16 cellular contexts compared by ENCODE assay signal in genomic region chr9:96187108-96187695, GRCh38.
DNase-seq lines count a peak whose midpoint lies in the region; ATAC-seq, FAIRE-seq and TF ChIP-seq lines count a peak whose summit lies in the region.
"Had no signal": no experiment of that assay in that cellular context is flagged by ENCODE, and none has a peak within 500 bp of the region (broad histone marks: within the 10 kb centered on the region; RNA-seq: fewer than 3 reads in every experiment).

No MANE protein-coding gene starts in this region.

- peaks cover 8% of the 10 kb centered on the region for H3K4me1 Mint-ChIP-seq in Calu3 (ENCODE audit: low read depth, unreplicated experiment)
- H3K4me1 Mint-ChIP-seq: activated naive CD4-positive, alpha-beta T cell treated with anti-CD3 and anti-CD28 coated beads, Interleukin-2, amount 10 ng/mL, durations not matched to agents 7 days and 5 days had no signal

- peaks cover 3% of the 10 kb centered on the region for H3K9me3 ChIP-seq in SJCRH30 (replicated peaks)
- H3K9me3 ChIP-seq in iPS-18a (ENCODE audit: control insufficient read depth, low read depth, low read length), result no peaks in the 10 kb centered on the region
- H3K9me3 ChIP-seq in osteoblast (ENCODE audit: low read depth, low read length), result peaks cover 8% of the 10 kb centered on the region

- BruUV-seq in Calu3 (replicated peaks; lab: Mats Ljungman, UMichigan), result no TSS peak

- H3K4me3 ChIP-seq in SJCRH30, result peak overlapping the region; percentile 25
- H3K4me3 ChIP-seq in iPS-18a (ENCODE audit: low read length), result peak overlapping the region; percentile 29
- no peak overlapping the region for H3K4me3 ChIP-seq in osteoblast (ENCODE audit: insufficient read depth, low read length)
- H3K4me3 ChIP-seq: GM23248, right lobe of liver had no signal

- no peaks in the 10 kb centered on the region for H3K9me3 Mint-ChIP-seq in Calu3 (ENCODE audit: low read depth, unreplicated experiment)

- H3K79me2 ChIP-seq in osteoblast (ENCODE audit: insufficient read depth, low read length), result no peaks in the 10 kb centered on the region

- no peak overlapping the region for H3K9ac ChIP-seq in iPS-18a (ENCODE audit: low read length)
- H3K9ac ChIP-seq: GM23248 had no signal

- H3K27me3 Mint-ChIP-seq in Calu3 (ENCODE audit: unreplicated experiment), result peaks cover 14% of the 10 kb centered on the region

- H3K27ac ChIP-seq in SJCRH30 (peak overlapping the region; percentile 79), iPS-18a (ENCODE audit: low read length) (no peak overlapping the region), osteoblast (ENCODE audit: low read depth, low read length) (no peak overlapping the region)
- H3K27ac ChIP-seq: GM23248, right lobe of liver had no signal

- H3K36me3 ChIP-seq in SJCRH30, result no peaks in the 10 kb centered on the region
- no peaks in the 10 kb centered on the region for H3K36me3 ChIP-seq in iPS-18a (ENCODE audit: control insufficient read depth, low read depth, low read length)
- no peaks in the 10 kb centered on the region for H3K36me3 ChIP-seq in osteoblast (ENCODE audit: insufficient read depth, low read length)
- H3K36me3 ChIP-seq: right lobe of liver had no signal

- CTCF ChIA-PET in Calu3 (lab: Charles Lee), result no interaction called here

- H3K4me3 Mint-ChIP-seq in Calu3 (ENCODE audit: low read depth, unreplicated experiment), result peak overlapping the region; percentile 42
- H3K4me3 Mint-ChIP-seq: activated naive CD4-positive, alpha-beta T cell treated with anti-CD3 and anti-CD28 coated beads, Interleukin-2, amount 10 ng/mL, durations not matched to agents 7 days and 5 days; effector memory CD8-positive, alpha-beta T cell had no signal

- H4K20me1 ChIP-seq in osteoblast (ENCODE audit: insufficient read depth, low read length), result no peaks in the 10 kb centered on the region

- peak overlapping the region; percentile 51 for H3K4me2 ChIP-seq in osteoblast (ENCODE audit: insufficient read depth, low read length)

- no peak for FAIRE-seq in GM19239 (lab: Jason Lieb, UNC)
- FAIRE-seq: GM18507 had no signal

- H3K36me3 Mint-ChIP-seq in Calu3 (ENCODE audit: insufficient read depth, unreplicated experiment), result no peaks in the 10 kb centered on the region
- H3K36me3 Mint-ChIP-seq: activated naive CD4-positive, alpha-beta T cell treated with anti-CD3 and anti-CD28 coated beads, Interleukin-2, amount 10 ng/mL, durations not matched to agents 7 days and 5 days had no signal

- TF ChIP-seq CTCF in Calu3 (IDR thresholded peaks at IDR 0.05; ENCODE audit: unreplicated experiment) (no peak), osteoblast (IDR thresholded peaks at IDR 0.05; ENCODE audit: extremely low read depth, low read depth, low read length) (no peak)

- H3K27me3 ChIP-seq in SJCRH30 (no peaks in the 10 kb centered on the region), iPS-18a (ENCODE audit: control insufficient read depth, insufficient read depth, low read length) (peaks cover 13% of the 10 kb centered on the region), osteoblast (ENCODE audit: insufficient read depth, low read length) (peaks cover 11% of the 10 kb centered on the region)
- H3K27me3 ChIP-seq: right lobe of liver had no signal

- no peak overlapping the region for H2AFZ ChIP-seq in osteoblast (ENCODE audit: low read length)
- H2AFZ ChIP-seq: GM23248 had no signal

- ATAC-seq in GM18520 (IDR thresholded peaks at IDR 0.05; ENCODE audit: unreplicated experiment), result no peak
- ATAC-seq: effector memory CD8-positive, alpha-beta T cell; right lobe of liver had no signal

- H3K27ac Mint-ChIP-seq in Calu3 (ENCODE audit: unreplicated experiment), result no peak overlapping the region
- H3K27ac Mint-ChIP-seq: activated naive CD4-positive, alpha-beta T cell treated with anti-CD3 and anti-CD28 coated beads, Interleukin-2, amount 10 ng/mL, durations not matched to agents 7 days and 5 days; effector memory CD8-positive, alpha-beta T cell had no signal

- intact Hi-C loops in Calu3 (cut with micrococcal nuclease; ENCODE audit: unreplicated experiment), result no loop called here

- H3K4me1 ChIP-seq in SJCRH30 (peaks cover 14% of the 10 kb centered on the region; the same call in 1 of the 2 replicates), iPS-18a (ENCODE audit: control insufficient read depth, low read depth, low read length) (peaks cover 12% of the 10 kb centered on the region), osteoblast (ENCODE audit: insufficient read depth, low read length) (no peaks in the 10 kb centered on the region)
- H3K4me1 ChIP-seq: right lobe of liver had no signal

- DNase-seq in Calu3, result no peak
- peak; percentile 53 to 60 for DNase-seq in SJCRH30
- no peak for DNase-seq in osteoblast (ENCODE audit: insufficient read length, low spot score, missing footprints)
- DNase-seq in NCI-H1694 (lab: John Stamatoyannopoulos, UW), result no peak
- DNase-seq in activated naive CD4-positive, alpha-beta T cell treated with anti-CD3 and anti-CD28 coated beads, Interleukin-2, amount 50 U/mL, for 16 hours, result no peak
- no peak for DNase-seq in GM19239 (ENCODE audit: insufficient read length, low spot score)
- DNase-seq: ACHN; activated naive CD4-positive, alpha-beta T cell treated with anti-CD3 and anti-CD28 coated beads, Interleukin-2, amount 10 ng/mL, durations not matched to agents 7 days and 5 days; effector memory CD8-positive, alpha-beta T cell; GM23248; KBM-7; right lobe of liver; stimulated activated naive CD4-positive, alpha-beta T cell had no signal

Comparison
In these comparisons a context has a peak if more than half of its experiments do, and no peak if none do; other contexts are left out.
1. DNase-seq: peak in SJCRH30 (2 of 2); none in Calu3 (single experiment), osteoblast (single experiment), NCI-H1694 (single experiment), activated naive CD4-positive, alpha-beta T cell treated with anti-CD3 and anti-CD28 coated beads, Interleukin-2, amount 50 U/mL, for 16 hours (single experiment) and GM19239 (single experiment).